ENCODE assay signal across 2 cellular contexts in genomic region chr22:23235425-23235824, GRCh38.
A peak's percentile ranks its signal among the peaks of the same experiment; 100 is the strongest.
TF ChIP-seq lines count a peak whose summit lies in the region.

No MANE protein-coding gene starts in this region.

TF ChIP-seq in HepG2, 621 proteins besides CTCF, POLR2A, EP300 and RAD21:
- TF ChIP-seq ZNF12 (CRISPR knock-in tag; IDR thresholded peaks at IDR 0.05) (peak; percentile 77), MXD4 (CRISPR knock-in tag; IDR thresholded peaks at IDR 0.05) (no peak), ZNF790 (CRISPR knock-in tag; IDR thresholded peaks at IDR 0.05; ENCODE audit: borderline replicate concordance) (no peak), SNRNP70 (IDR thresholded peaks at IDR 0.05; ENCODE audit: low read depth, low read length) (no peak), AGO2 (optimal IDR thresholded peaks at IDR 0.05; ENCODE audit: low read depth, low read length) (no peak)

TF ChIP-seq in K562, 482 proteins besides CTCF, POLR2A, EP300 and RAD21:
- TF ChIP-seq FOXA3 (CRISPR knock-in tag; conservative IDR thresholded peaks at IDR 0.05 in 1 of 2, IDR thresholded peaks at IDR 0.05 in 1 of 2), result no peak
- TF ChIP-seq CHD4 (IDR thresholded peaks at IDR 0.05; ENCODE audit: insufficient read depth, insufficient replicate concordance, low read depth, low read length, poor library complexity, severe bottlenecking), result no peak
- no peak for TF ChIP-seq IRF1 (CRISPR knock-in tag; IDR thresholded peaks at IDR 0.05; ENCODE audit: borderline replicate concordance)
- TF ChIP-seq CHD7 (IDR thresholded peaks at IDR 0.05; ENCODE audit: low read depth, low read length), result no peak
- TF ChIP-seq ZNF583 (CRISPR knock-in tag; IDR thresholded peaks at IDR 0.05), result no peak
- TF ChIP-seq KAT7 (CRISPR knock-in tag; IDR thresholded peaks at IDR 0.05; ENCODE audit: borderline replicate concordance), result no peak
- TF ChIP-seq ZFP30 (CRISPR knock-in tag; IDR thresholded peaks at IDR 0.05; ENCODE audit: borderline replicate concordance), result no peak
- TF ChIP-seq CXXC5 (CRISPR knock-in tag; IDR thresholded peaks at IDR 0.05), result no peak
- TF ChIP-seq ZNF274 (IDR thresholded peaks at IDR 0.05; ENCODE audit: borderline replicate concordance, low read depth, low read length), result no peak
- no peak for TF ChIP-seq MTF1 (CRISPR knock-in tag; IDR thresholded peaks at IDR 0.05; ENCODE audit: borderline replicate concordance)
- no peak for TF ChIP-seq TCFL5 (CRISPR knock-in tag; conservative IDR thresholded peaks at IDR 0.05)
- TF ChIP-seq ATF7 (IDR thresholded peaks at IDR 0.05), result no peak
- no peak for TF ChIP-seq KAT2B (IDR thresholded peaks at IDR 0.05; ENCODE audit: low read depth, low read length)
TF ChIP-seq in K562: peak in this region for 0.
